ENCODE assay signal across 10 cellular contexts in the genomic region with DNA sequence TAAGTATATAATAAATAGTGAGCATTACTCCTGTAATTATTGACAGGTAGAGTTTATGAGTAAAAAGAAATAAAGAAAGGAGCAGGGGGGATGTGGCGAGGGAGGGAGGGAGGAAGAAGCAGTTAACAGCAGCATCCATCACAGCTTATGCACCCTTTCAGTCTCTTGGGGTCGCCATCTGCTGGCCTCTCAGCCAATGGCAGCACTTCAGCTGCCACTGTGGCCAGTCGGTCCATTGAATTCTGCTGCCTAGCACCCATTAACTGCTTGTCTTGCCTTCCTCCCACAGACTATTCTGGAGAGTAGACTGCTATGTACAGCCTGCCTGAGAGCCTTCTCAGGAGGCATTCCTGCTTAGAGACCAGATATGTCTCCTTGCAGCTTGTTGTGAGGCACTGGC.
A peak's percentile ranks its signal among the peaks of the same experiment; 100 is the strongest.
DNase-seq lines count a peak whose midpoint lies in the region; ATAC-seq, FAIRE-seq and TF ChIP-seq lines count a peak whose summit lies in the region.
"Had no signal": no experiment of that assay in that cellular context is flagged by ENCODE, and none has a peak within 500 bp of the region (broad histone marks: within the 10 kb centered on the region; RNA-seq: fewer than 3 reads in every experiment).

No MANE protein-coding gene starts in this region.

- H3K4me1 ChIP-seq in spleen (no peaks in the 10 kb centered on the region), suprapubic skin (peaks cover 5% of the 10 kb centered on the region)
- H3K4me1 ChIP-seq: Peyer's patch had no signal

- ATAC-seq in stimulated activated naive CD8-positive, alpha-beta T cell treated with anti-CD3 and anti-CD28 coated beads, Interleukin-15, Interleukin-2, amounts not matched to agents 100 U/mL and 50 U/mL, for 24 hours, result no peak

- 24 to 45% (median 36%) methylated on average over 3 of the region's 3 CpGs for WGBS in spleen, 5 donors
- 60% methylated on average over 3 of the region's 3 CpGs for WGBS in suprapubic skin

- no peak for TF ChIP-seq EP300 in suprapubic skin (IDR thresholded peaks at IDR 0.05)

- intact Hi-C loops in spleen (cut with DNase I; ENCODE audit: low total_unique reads), result no loop called here

- no peaks in the 10 kb centered on the region for H3K9me3 ChIP-seq in spleen
- no peaks in the 10 kb centered on the region for H3K9me3 ChIP-seq in suprapubic skin
- H3K9me3 ChIP-seq: Peyer's patch had no signal

- DNase-seq in D721Med (ENCODE audit: insufficient read length, low spot score) (no peak), HFF-Myc (ENCODE audit: extremely low read depth, low read depth) (no peak), astrocyte of the hippocampus (ENCODE audit: low read depth, low spot score) (peak; percentile 47), midbrain (lab: John Stamatoyannopoulos, UW) (peak; percentile 31), spleen (no peak), suprapubic skin (ENCODE audit: low spot score in 2 of 2) (no peak)
- no peak for DNase-seq in stimulated activated CD4-positive, alpha-beta T cell treated with anti-CD3 and anti-CD28 coated beads, Interleukin-12 subunit alpha, Interleukin-12 subunit beta, amount 100 ng/mL, for 4 hours
- no peak for DNase-seq in stimulated activated naive CD8-positive, alpha-beta T cell treated with anti-CD3 and anti-CD28 coated beads, Interleukin-15, Interleukin-2, amounts not matched to agents 100 U/mL and 50 U/mL, for 24 hours
- DNase-seq: Peyer's patch had no signal

- TF ChIP-seq POLR2A in spleen (IDR thresholded peaks at IDR 0.05) (no peak), suprapubic skin (IDR thresholded peaks at IDR 0.05) (no peak)

- peak; percentile 22 for TF ChIP-seq CTCF in D721Med (IDR thresholded peaks at IDR 0.05; ENCODE audit: insufficient read depth, missing control alignments)
- peak; percentile 35 for TF ChIP-seq CTCF in HFF-Myc (IDR thresholded peaks at IDR 0.05; ENCODE audit: low read depth, low read length, missing control alignments)
- TF ChIP-seq CTCF in spleen (IDR thresholded peaks at IDR 0.05 in 8 of 11, conservative IDR thresholded peaks at IDR 0.05 in 3 of 11), result peak in 1 of 11 experiments; percentile 20
- no peak for TF ChIP-seq CTCF in suprapubic skin (IDR thresholded peaks at IDR 0.05)

- H3K27me3 ChIP-seq in spleen (replicated peaks in 1 of 7), result peaks cover 0 to 31% (median 0%) of the 10 kb centered on the region in 7 donors
- no peaks in the 10 kb centered on the region for H3K27me3 ChIP-seq in suprapubic skin
- H3K27me3 ChIP-seq: Peyer's patch had no signal

- H3K4me3 ChIP-seq in HFF-Myc (replicated peaks; ENCODE audit: low read depth, low read length), result no peak overlapping the region
- H3K4me3 ChIP-seq in spleen, result no peak overlapping the region
- H3K4me3 ChIP-seq in suprapubic skin, result no peak overlapping the region
- H3K4me3 ChIP-seq: Peyer's patch had no signal

- H3K36me3 ChIP-seq in spleen (no peaks in the 10 kb centered on the region), suprapubic skin (no peaks in the 10 kb centered on the region)
- H3K36me3 ChIP-seq: Peyer's patch had no signal

- H3K27ac ChIP-seq in spleen (no peak overlapping the region), suprapubic skin (no peak overlapping the region)
- H3K27ac ChIP-seq: Peyer's patch had no signal

- no peak for FAIRE-seq in D721Med (lab: Jason Lieb, UNC)
- FAIRE-seq: GM12892 had no signal

Comparison
In these comparisons a context has a peak if more than half of its experiments do, and no peak if none do; other contexts are left out.
1. DNase-seq: peak in astrocyte of the hippocampus (single experiment) and midbrain (single experiment); none in D721Med (single experiment), HFF-Myc (single experiment), spleen (single experiment), stimulated activated CD4-positive, alpha-beta T cell treated with anti-CD3 and anti-CD28 coated beads, Interleukin-12 subunit alpha, Interleukin-12 subunit beta, amount 100 ng/mL, for 4 hours (single experiment), stimulated activated naive CD8-positive, alpha-beta T cell treated with anti-CD3 and anti-CD28 coated beads, Interleukin-15, Interleukin-2, amounts not matched to agents 100 U/mL and 50 U/mL, for 24 hours (single experiment) and suprapubic skin (0 of 2).
2. CTCF ChIP-seq: peak in D721Med (single experiment) and HFF-Myc (single experiment); none in suprapubic skin (0 of 2).